ENCODE assay signal across 20 cellular contexts in the genomic region with DNA sequence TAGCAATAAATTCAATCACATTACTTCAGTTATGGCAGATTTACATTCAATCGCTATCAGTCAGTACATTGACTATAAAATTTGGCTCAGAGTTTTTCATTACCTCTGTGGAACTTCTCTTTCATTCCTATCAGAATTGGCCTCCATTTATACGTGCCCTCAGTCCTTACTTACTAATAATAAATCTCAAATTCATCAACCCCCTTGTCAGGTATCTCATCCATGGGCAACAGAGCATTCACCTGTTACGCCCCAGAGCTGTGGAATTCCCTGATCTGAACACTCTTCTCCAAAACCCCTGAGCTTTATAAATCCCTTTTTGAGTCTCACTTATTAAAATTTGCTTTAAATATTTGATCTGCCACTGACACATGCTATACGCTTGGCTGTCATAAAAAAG.
A peak's percentile ranks its signal among the peaks of the same experiment; 100 is the strongest.
DNase-seq lines count a peak whose midpoint lies in the region; ATAC-seq and TF ChIP-seq lines count a peak whose summit lies in the region.
"Had no signal": no experiment of that assay in that cellular context is flagged by ENCODE, and none has a peak within 500 bp of the region (broad histone marks: within the 10 kb centered on the region; RNA-seq: fewer than 3 reads in every experiment).

No MANE protein-coding gene starts in this region.

- POLR2A ChIA-PET in Caco-2 (lab: Charles Lee): no interaction called here
- POLR2A ChIA-PET in activated CD4-positive, alpha-beta T cell treated with anti-CD3 and anti-CD28 coated beads for 36 hours (lab: Charles Lee): no interaction called here

- ATAC-seq in activated CD4-positive, alpha-beta T cell treated with anti-CD3 and anti-CD28 coated beads for 36 hours: no peak
- ATAC-seq: A549, GM12878 had no signal

- no peaks in the 10 kb centered on the region for H3K27me3 Mint-ChIP-seq in Caco-2 (ENCODE audit: insufficient read depth, unreplicated experiment)
- no peaks in the 10 kb centered on the region for H3K27me3 Mint-ChIP-seq in activated CD4-positive, alpha-beta T cell treated with anti-CD3 and anti-CD28 coated beads for 36 hours
- H3K27me3 Mint-ChIP-seq: CD4-positive, alpha-beta memory T cell had no signal

- no peaks in the 10 kb centered on the region for H3K9me3 ChIP-seq in Caco-2
- H3K9me3 ChIP-seq: A549 had no signal

- H3K4me1 Mint-ChIP-seq in Caco-2 (ENCODE audit: low read depth, unreplicated experiment): peaks cover 7% of the 10 kb centered on the region
- H3K4me1 Mint-ChIP-seq in activated CD4-positive, alpha-beta T cell treated with anti-CD3 and anti-CD28 coated beads for 36 hours: no peaks in the 10 kb centered on the region
- H3K4me1 Mint-ChIP-seq: CD4-positive, alpha-beta memory T cell had no signal

- H3K27ac Mint-ChIP-seq in Caco-2 (ENCODE audit: unreplicated experiment): peak overlapping the region; percentile 5
- H3K27ac Mint-ChIP-seq in activated CD4-positive, alpha-beta T cell treated with anti-CD3 and anti-CD28 coated beads for 36 hours: no peak overlapping the region
- H3K27ac Mint-ChIP-seq: CD4-positive, alpha-beta memory T cell had no signal

- H3K27me3 ChIP-seq in Caco-2 (replicated peaks; ENCODE audit: control insufficient read depth, insufficient read depth, low read length): no peaks in the 10 kb centered on the region

- BruUV-seq in Caco-2 (replicated peaks; lab: Mats Ljungman, UMichigan): no TSS peak

- H3K4me3 Mint-ChIP-seq in Caco-2 (ENCODE audit: unreplicated experiment): no peak overlapping the region
- H3K4me3 Mint-ChIP-seq in activated CD4-positive, alpha-beta T cell treated with anti-CD3 and anti-CD28 coated beads for 36 hours: no peak overlapping the region
- H3K4me3 Mint-ChIP-seq: CD4-positive, alpha-beta memory T cell had no signal

- H3K36me3 ChIP-seq in Caco-2 (ENCODE audit: control insufficient read depth, insufficient read depth, low read length): no peaks in the 10 kb centered on the region

- no peak for TF ChIP-seq CTCF in Caco-2 (IDR thresholded peaks at IDR 0.05; ENCODE audit: insufficient read depth in 1 of 2, low read depth in 1 of 2, low read length in 1 of 2, severe bottlenecking in 1 of 2, unreplicated experiment in 1 of 2)

- no peak overlapping the region for H3K4me3 ChIP-seq in Caco-2 (ENCODE audit: low read depth, low read length)
- H3K4me3 ChIP-seq: A549, GM12878, GM23248 had no signal

- intact Hi-C loops in Caco-2 (cut with micrococcal nuclease; ENCODE audit: unreplicated experiment): no loop called here
- intact Hi-C loops in activated CD4-positive, alpha-beta T cell treated with anti-CD3 and anti-CD28 coated beads for 36 hours (cut with DNase I, micrococcal nuclease): no loop called here

- no peaks in the 10 kb centered on the region for H3K36me3 Mint-ChIP-seq in Caco-2 (ENCODE audit: insufficient read depth, unreplicated experiment)
- no peaks in the 10 kb centered on the region for H3K36me3 Mint-ChIP-seq in activated CD4-positive, alpha-beta T cell treated with anti-CD3 and anti-CD28 coated beads for 36 hours (ENCODE audit: low read depth)
- H3K36me3 Mint-ChIP-seq: CD4-positive, alpha-beta memory T cell had no signal

- CTCF ChIA-PET in Caco-2 (lab: Charles Lee): no interaction called here
- CTCF ChIA-PET in activated CD4-positive, alpha-beta T cell treated with anti-CD3 and anti-CD28 coated beads for 36 hours (lab: Charles Lee): no interaction called here

- H3K9me3 Mint-ChIP-seq in Caco-2 (ENCODE audit: unreplicated experiment): no peaks in the 10 kb centered on the region
- H3K9me3 Mint-ChIP-seq in activated CD4-positive, alpha-beta T cell treated with anti-CD3 and anti-CD28 coated beads for 36 hours (ENCODE audit: low read depth): peaks cover 3% of the 10 kb centered on the region

- peaks cover 34% of the 10 kb centered on the region for H3K4me1 ChIP-seq in Caco-2

- no peak for DNase-seq in Caco-2
- DNase-seq in glomerular visceral epithelial cell (ENCODE audit: extremely low spot score): peak; percentile 10
- peak; percentile 27 for DNase-seq in left kidney (ENCODE audit: low read depth, low spot score)
- DNase-seq in renal cortical epithelial cell (ENCODE audit: low read depth): peak; percentile 36
- no peak for DNase-seq in midbrain (lab: John Stamatoyannopoulos, UW)
- DNase-seq in activated CD4-positive, alpha-beta T cell treated with anti-CD3 and anti-CD28 coated beads for 36 hours: no peak
- no peak for DNase-seq in foreskin melanocyte
- DNase-seq: 8988T; C1 segment of cervical spinal cord; CD4-positive, alpha-beta memory T cell; COR-L47; DMS 273 treated with DMSO at 0.1 percent for 48 hours; DMS79; EL; GDM1; GM23248; H7; HCEC 1CT had no signal

Comparison
In these comparisons a context has a peak if more than half of its experiments do, and no peak if none do; other contexts are left out.
1. DNase-seq: peak in glomerular visceral epithelial cell (single experiment), left kidney (single experiment) and renal cortical epithelial cell (single experiment); none in Caco-2 (0 of 2), midbrain (single experiment), activated CD4-positive, alpha-beta T cell treated with anti-CD3 and anti-CD28 coated beads for 36 hours (single experiment) and foreskin melanocyte (single experiment).